12 cellular contexts compared by ENCODE assay signal in the genomic region with DNA sequence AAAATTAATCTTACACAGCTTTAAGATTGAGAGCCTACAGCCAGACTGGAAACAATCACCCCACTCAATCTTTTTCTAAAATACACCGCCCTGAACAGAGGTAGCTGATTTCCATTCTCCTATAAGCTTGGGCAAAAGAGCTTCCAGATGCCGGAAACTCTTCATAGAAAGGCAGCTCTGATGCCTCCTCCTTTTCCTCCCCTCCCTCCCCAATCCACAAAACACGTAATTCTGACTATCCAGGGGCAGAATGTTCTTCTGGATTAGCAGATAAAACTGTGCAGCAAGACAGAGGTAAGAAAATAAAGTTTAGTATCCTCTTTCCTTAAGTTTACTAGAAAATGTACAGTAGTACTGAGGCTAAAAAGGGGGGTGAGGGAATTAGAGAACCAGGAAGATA. TPM values are rescaled to one million over a fixed set of nuclear protein-coding genes. Genes with fewer than 3 reads are reported as not detected.
DNase-seq lines count a peak whose midpoint lies in the region; ATAC-seq and TF ChIP-seq lines count a peak whose summit lies in the region.
"Had no signal": no experiment of that assay in that cellular context is flagged by ENCODE, and none has a peak within 500 bp of the region (broad histone marks: within the 10 kb centered on the region; RNA-seq: fewer than 3 reads in every experiment).

No MANE protein-coding gene starts in this region.

- peaks cover 99% of the 10 kb centered on the region for H3K79me2 ChIP-seq in OCI-LY7 (ENCODE audit: insufficient read depth, low read depth, low read length)

- intact Hi-C loops in CD8-positive, alpha-beta T cell (cut with DNase I, micrococcal nuclease) = no loop called here
- intact Hi-C loops in OCI-LY7 (cut with micrococcal nuclease; ENCODE audit: unreplicated experiment) = no loop called here
- intact Hi-C loops in naive thymus-derived CD4-positive, alpha-beta T cell (cut with micrococcal nuclease) = loop anchor here in 1 of 2 donors (1.0 kb wide), 1 partner anchor 14 kb away; no protein-coding TSS in a partner anchor

- no peak overlapping the region for H3K27ac ChIP-seq in CD8-positive, alpha-beta T cell (ENCODE audit: low read depth, low read length)
- H3K27ac ChIP-seq in OCI-LY7 (ENCODE audit: low read depth, low read length, poor library complexity, severe bottlenecking) = no peak overlapping the region
- no peak overlapping the region for H3K27ac ChIP-seq in naive thymus-derived CD4-positive, alpha-beta T cell (ENCODE audit: low read depth, low read length)

- H3K4me1 ChIP-seq in CD8-positive, alpha-beta T cell (ENCODE audit: insufficient read depth, low read length) = peaks cover 70% of the 10 kb centered on the region
- peaks cover 78% of the 10 kb centered on the region for H3K4me1 ChIP-seq in OCI-LY7 (ENCODE audit: insufficient read depth, low read length, poor library complexity, severe bottlenecking)
- peaks cover 32% of the 10 kb centered on the region in 2 donors for H3K4me1 ChIP-seq in naive thymus-derived CD4-positive, alpha-beta T cell (ENCODE audit: control insufficient read depth in 2 of 2, insufficient read depth in 2 of 2, low read length in 2 of 2)

- H3K9me3 Mint-ChIP-seq in CD8-positive, alpha-beta T cell = no peaks in the 10 kb centered on the region
- no peaks in the 10 kb centered on the region for H3K9me3 Mint-ChIP-seq in naive thymus-derived CD4-positive, alpha-beta T cell
- no peaks in the 10 kb centered on the region for H3K9me3 Mint-ChIP-seq in T-helper 2 cell treated with Interferon-gamma antibody and Interleukin-4, amounts not matched to agents 5 μg/mL and 100 μg/mL, for 36 hours

- ATAC-seq in CD8-positive, alpha-beta T cell = no peak
- ATAC-seq in naive thymus-derived CD4-positive, alpha-beta T cell = no peak
- no peak for ATAC-seq in GM18870 (IDR thresholded peaks at IDR 0.05; ENCODE audit: unreplicated experiment)

- H4K20me1 ChIP-seq in OCI-LY7 (ENCODE audit: insufficient read depth, low read length) = peaks cover 83% of the 10 kb centered on the region

- peaks cover 33% of the 10 kb centered on the region for H3K36me3 Mint-ChIP-seq in CD8-positive, alpha-beta T cell
- H3K36me3 Mint-ChIP-seq in naive thymus-derived CD4-positive, alpha-beta T cell = peaks cover 0 to 20% (median 5%) of the 10 kb centered on the region in 5 donors
- H3K36me3 Mint-ChIP-seq in T-helper 2 cell treated with Interferon-gamma antibody and Interleukin-4, amounts not matched to agents 5 μg/mL and 100 μg/mL, for 36 hours (ENCODE audit: low read depth) = peaks cover 25% of the 10 kb centered on the region

- TF ChIP-seq CTCF in CD8-positive, alpha-beta T cell (IDR thresholded peaks at IDR 0.05) = no peak
- TF ChIP-seq CTCF in OCI-LY7 (conservative IDR thresholded peaks at IDR 0.05; ENCODE audit: low read length) = no peak

- no peaks in the 10 kb centered on the region for H3K27me3 ChIP-seq in CD8-positive, alpha-beta T cell (ENCODE audit: insufficient read depth, low read length)
- no peaks in the 10 kb centered on the region for H3K27me3 ChIP-seq in naive thymus-derived CD4-positive, alpha-beta T cell (ENCODE audit: control insufficient read depth in 2 of 2, insufficient read depth in 2 of 2, low read length in 2 of 2)

- DNase-seq in CD8-positive, alpha-beta T cell = no peak
- DNase-seq in OCI-LY7 (ENCODE audit: low spot score) (no peak), dermis blood vessel endothelial cell (peak; percentile 65), NCI-H187 treated with DMSO at 0.1 percent for 48 hours (lab: John Stamatoyannopoulos, UW) (no peak)
- no peak for DNase-seq in naive thymus-derived CD4-positive, alpha-beta T cell
- DNase-seq in T-helper 2 cell treated with Interferon-gamma antibody and Interleukin-4, amounts not matched to agents 5 μg/mL and 100 μg/mL, for 36 hours (ENCODE audit: low spot score) = no peak
- DNase-seq in stimulated activated CD4-positive, alpha-beta T cell treated with anti-CD3 and anti-CD28 coated beads, Interleukin-2, amount 100 ng/mL, for 48 hours = no peak
- DNase-seq: activated naive CD4-positive, alpha-beta T cell treated with Interleukin-2 at 50 U/mL for 16 hours; NCI-H1694 treated with DMSO at 0.1 percent for 48 hours; occipital lobe; stimulated activated CD4-positive, alpha-beta T cell treated with anti-CD3 and anti-CD28 coated beads, Interleukin-2, amount 100 ng/mL, for 24 hours had no signal

- no peaks in the 10 kb centered on the region for H3K9me3 ChIP-seq in CD8-positive, alpha-beta T cell (ENCODE audit: low read length)
- H3K9me3 ChIP-seq in OCI-LY7 (ENCODE audit: low read length) = no peaks in the 10 kb centered on the region
- H3K9me3 ChIP-seq in naive thymus-derived CD4-positive, alpha-beta T cell (ENCODE audit: control insufficient read depth in 2 of 3, low read length in 3 of 3) = no peaks in the 10 kb centered on the region

- CTCF ChIA-PET in CD8-positive, alpha-beta T cell (lab: Charles Lee) = interaction anchor here (0.7 to 2.3 kb wide), 2 partner anchors 57 to 121 kb away, joined by 3 to 8 read pairs; a partner anchor contains a TSS
- CTCF ChIA-PET in OCI-LY7 (lab: Charles Lee; ENCODE audit: unreplicated experiment) = interaction anchor here (0.6 kb wide), 1 partner anchor 52 kb away, joined by 3 read pairs; no protein-coding TSS in a partner anchor
- CTCF ChIA-PET in naive thymus-derived CD4-positive, alpha-beta T cell (lab: Charles Lee) = interaction anchor here (1.0 kb wide), 1 partner anchor 13 kb away, joined by 7 read pairs; no protein-coding TSS in a partner anchor

- H3K9me2 ChIP-seq in OCI-LY7 (ENCODE audit: insufficient read depth, low read length) = no peaks in the 10 kb centered on the region

- no peak overlapping the region for H3K4me3 ChIP-seq in CD8-positive, alpha-beta T cell (ENCODE audit: low read depth, low read length)
- H3K4me3 ChIP-seq in OCI-LY7 (ENCODE audit: low read depth, low read length, poor library complexity, severe bottlenecking) = no peak overlapping the region
- no peak overlapping the region for H3K4me3 ChIP-seq in naive thymus-derived CD4-positive, alpha-beta T cell (ENCODE audit: low read length)

- peak overlapping the region; percentile 0 for H3K4me3 Mint-ChIP-seq in CD8-positive, alpha-beta T cell
- H3K4me3 Mint-ChIP-seq in naive thymus-derived CD4-positive, alpha-beta T cell = peak overlapping the region in 5 of 10 donors; percentile 16 to 54 (median 28)
- no peak overlapping the region for H3K4me3 Mint-ChIP-seq in T-helper 2 cell treated with Interferon-gamma antibody and Interleukin-4, amounts not matched to agents 5 μg/mL and 100 μg/mL, for 36 hours

- peaks cover 85% of the 10 kb centered on the region for H3K4me1 Mint-ChIP-seq in CD8-positive, alpha-beta T cell (ENCODE audit: low read depth)
- H3K4me1 Mint-ChIP-seq in naive thymus-derived CD4-positive, alpha-beta T cell = peaks cover 67 to 92% (median 87%) of the 10 kb centered on the region in 7 donors
- peaks cover 50% of the 10 kb centered on the region for H3K4me1 Mint-ChIP-seq in T-helper 2 cell treated with Interferon-gamma antibody and Interleukin-4, amounts not matched to agents 5 μg/mL and 100 μg/mL, for 36 hours (ENCODE audit: low read depth)

- peaks cover 6% of the 10 kb centered on the region for H3K36me3 ChIP-seq in CD8-positive, alpha-beta T cell (ENCODE audit: insufficient read depth, low read length)
- peaks cover 95% of the 10 kb centered on the region for H3K36me3 ChIP-seq in OCI-LY7 (ENCODE audit: insufficient read depth, low read length)
- H3K36me3 ChIP-seq in naive thymus-derived CD4-positive, alpha-beta T cell (ENCODE audit: control insufficient read depth in 2 of 3, insufficient read depth in 3 of 3, low read length in 3 of 3) = peaks cover 0 to 2% (median 0%) of the 10 kb centered on the region in 3 experiments

- H3K27me3 Mint-ChIP-seq in CD8-positive, alpha-beta T cell (ENCODE audit: low read depth) = no peaks in the 10 kb centered on the region
- no peaks in the 10 kb centered on the region for H3K27me3 Mint-ChIP-seq in naive thymus-derived CD4-positive, alpha-beta T cell
- H3K27me3 Mint-ChIP-seq in T-helper 2 cell treated with Interferon-gamma antibody and Interleukin-4, amounts not matched to agents 5 μg/mL and 100 μg/mL, for 36 hours (ENCODE audit: low read depth) = no peaks in the 10 kb centered on the region

- peak overlapping the region; percentile 38 for H3K27ac Mint-ChIP-seq in CD8-positive, alpha-beta T cell
- peak overlapping the region in 8 of 9 donors; percentile 13 to 82 (median 42) for H3K27ac Mint-ChIP-seq in naive thymus-derived CD4-positive, alpha-beta T cell
- H3K27ac Mint-ChIP-seq in T-helper 2 cell treated with Interferon-gamma antibody and Interleukin-4, amounts not matched to agents 5 μg/mL and 100 μg/mL, for 36 hours = no peak overlapping the region

- POLR2A ChIA-PET in CD8-positive, alpha-beta T cell (lab: Charles Lee) = interaction anchor here (1.0 to 1.7 kb wide), 2 partner anchors 11 to 121 kb away, joined by 3 to 4 read pairs; a partner anchor contains a TSS
- POLR2A ChIA-PET in OCI-LY7 (lab: Charles Lee) = interaction anchor here (0.7 to 1.4 kb wide), 6 partner anchors 10 to 125 kb away, joined by 3 to 6 read pairs (median 4); no protein-coding TSS in a partner anchor
- POLR2A ChIA-PET in naive thymus-derived CD4-positive, alpha-beta T cell (lab: Charles Lee) = interaction anchor here (0.6 to 1.6 kb wide), 5 partner anchors 9 to 805 kb away, joined by 3 to 6 read pairs (median 4); a partner anchor contains a TSS

- no TSS peak for BruUV-seq in OCI-LY7 (replicated peaks; lab: Mats Ljungman, UMichigan)

- H3K4me2 ChIP-seq in OCI-LY7 (ENCODE audit: low read length) = peak overlapping the region; percentile 32

- H2AFZ ChIP-seq in OCI-LY7 (ENCODE audit: low read length) = no peak overlapping the region

RNA-seq across cellular contexts. Expression of a gene that starts 15.8 kb away (rescaled TPM):
- total RNA-seq in CD8-positive, alpha-beta T cell = 10 to 100 TPM; 41.5 to 45.5 TPM
- 51.5 and 58.6 TPM in 2 replicates for total RNA-seq in OCI-LY7 (2014; rRNA removed; shearing (Covaris generic))
- 94.9 and 105 TPM in 2 replicates for total RNA-seq in OCI-LY7 (2022)
- total RNA-seq in dermis blood vessel endothelial cell = 28.8 and 53.0 TPM in 2 replicates
- 10 to 100 TPM; 51.9 to 73.2 (median 66.3) TPM for total RNA-seq in naive thymus-derived CD4-positive, alpha-beta T cell
- polyA plus RNA-seq in naive thymus-derived CD4-positive, alpha-beta T cell = 10 to 100 TPM in 1 of 2 donors, 1 to 10 TPM in 1; 9.6 to 11.0 TPM

RNA-seq across cellular contexts. Expression of a gene that starts 42.9 kb away (rescaled TPM):
- total RNA-seq in CD8-positive, alpha-beta T cell = 10 to 100 TPM; 54.1 to 54.7 TPM
- 60.2 and 70.1 TPM in 2 replicates for total RNA-seq in OCI-LY7 (2014; rRNA removed; shearing (Covaris generic))
- total RNA-seq in OCI-LY7 (2022) (68.2 and 71.2 TPM in 2 replicates), dermis blood vessel endothelial cell (71.5 and 75.9 TPM in 2 replicates)
- 10 to 100 TPM; 19.4 to 47.8 (median 40.5) TPM for total RNA-seq in naive thymus-derived CD4-positive, alpha-beta T cell
- 10 to 100 TPM; 73.8 to 80.9 TPM for polyA plus RNA-seq in naive thymus-derived CD4-positive, alpha-beta T cell

RNA-seq across cellular contexts. Expression of a gene that starts 43.2 kb away (rescaled TPM):
- 1 to 10 TPM; 3.6 to 4.1 TPM for total RNA-seq in CD8-positive, alpha-beta T cell
- total RNA-seq in OCI-LY7 (2014; rRNA removed; shearing (Covaris generic)) = 4.8 and 7.7 TPM in 2 replicates
- total RNA-seq in OCI-LY7 (2022) (5.6 and 5.8 TPM in 2 replicates), dermis blood vessel endothelial cell (8.5 and 9.2 TPM in 2 replicates)
- 1 to 10 TPM; 2.5 to 8.9 (median 5.2) TPM for total RNA-seq in naive thymus-derived CD4-positive, alpha-beta T cell
- polyA plus RNA-seq in naive thymus-derived CD4-positive, alpha-beta T cell = 1 to 10 TPM; 5.2 to 5.5 TPM
